Comparison of ENCODE assay signal across 9 cellular contexts in genomic region chr1:157994704-157995540, GRCh38. TPM values are rescaled to one million over a fixed set of nuclear protein-coding genes. Genes with fewer than 3 reads are reported as not detected.
DNase-seq lines count a peak whose midpoint lies in the region; ATAC-seq and TF ChIP-seq lines count a peak whose summit lies in the region.
"Had no signal": no experiment of that assay in that cellular context is flagged by ENCODE, and none has a peak within 500 bp of the region (broad histone marks: within the 10 kb centered on the region; RNA-seq: fewer than 3 reads in every experiment).

No MANE protein-coding gene starts in this region.

- H4K20me1 ChIP-seq in Karpas-422 (ENCODE audit: insufficient read depth, low read depth, low read length): no peaks in the 10 kb centered on the region

- H3K9me3 ChIP-seq in cardiac muscle cell (ENCODE audit: low read depth) (no peaks in the 10 kb centered on the region), duodenal mucosa (ENCODE audit: control insufficient read depth in 1 of 2, low read length in 2 of 2) (no peaks in the 10 kb centered on the region), mucosa of rectum (ENCODE audit: control insufficient read depth in 2 of 2, low read length in 2 of 2) (no peaks in the 10 kb centered on the region), uterus (no peaks in the 10 kb centered on the region), Karpas-422 (ENCODE audit: low read length) (no peaks in the 10 kb centered on the region)

- H3K9ac ChIP-seq in duodenal mucosa (ENCODE audit: low read depth in 1 of 2, low read length in 2 of 2): peak overlapping the region; percentile 43 to 67
- H3K9ac ChIP-seq in mucosa of rectum (ENCODE audit: low read depth in 1 of 2, low read length in 2 of 2): peak overlapping the region; percentile 20 to 55
- no peak overlapping the region for H3K9ac ChIP-seq in Karpas-422 (ENCODE audit: low read length)

- intact Hi-C loops in Right ventricle myocardium inferior (cut with DNase I) (no loop called here), uterus (cut with DNase I; ENCODE audit: low total_unique reads) (loop anchor here (5.0 kb wide), 1 partner anchor 42 kb away; no protein-coding TSS in a partner anchor)

- H3K27ac ChIP-seq in cardiac muscle cell (no peak overlapping the region), duodenal mucosa (ENCODE audit: low read depth, low read length) (no peak overlapping the region), mucosa of rectum (ENCODE audit: low read depth in 2 of 2, low read length in 2 of 2) (peak overlapping the region; percentile 38 to 52), uterus (peak overlapping the region; percentile 97 to 100), Karpas-422 (ENCODE audit: low read length) (no peak overlapping the region)

- no peaks in the 10 kb centered on the region for H3K27me3 ChIP-seq in cardiac muscle cell
- peaks cover 0 to 2% of the 10 kb centered on the region in 2 donors for H3K27me3 ChIP-seq in duodenal mucosa (ENCODE audit: control insufficient read depth in 1 of 2, insufficient read depth in 2 of 2, low read length in 2 of 2)
- peaks cover 2% of the 10 kb centered on the region in 2 donors for H3K27me3 ChIP-seq in mucosa of rectum (ENCODE audit: control insufficient read depth in 2 of 2, insufficient read depth in 2 of 2, low read length in 2 of 2)
- H3K27me3 ChIP-seq in uterus: no peaks in the 10 kb centered on the region
- H3K27me3 ChIP-seq in Karpas-422 (ENCODE audit: low read length): no peaks in the 10 kb centered on the region

- ATAC-seq in Right ventricle myocardium inferior (no peak), HG03469 (IDR thresholded peaks at IDR 0.05; ENCODE audit: unreplicated experiment) (no peak)

- DNase-seq in cardiac muscle cell (ENCODE audit: low read depth in 1 of 2, low spot score in 1 of 2) (peak in 1 of 2 donors; percentile 45), Right ventricle myocardium inferior (ENCODE audit: missing footprints) (no peak), uterus (peak; percentile 56 to 57), Karpas-422 (no peak), DMS79 (lab: John Stamatoyannopoulos, UW) (no peak)
- DNase-seq: GOT3 had no signal

- no peak for TF ChIP-seq POLR2A in uterus (IDR thresholded peaks at IDR 0.05)

- H3K4me1 ChIP-seq in cardiac muscle cell (ENCODE audit: low read depth) (peaks cover 11% of the 10 kb centered on the region), duodenal mucosa (ENCODE audit: control insufficient read depth in 1 of 2, insufficient read depth in 2 of 2, low read length in 2 of 2) (peaks cover 0 to 4% of the 10 kb centered on the region in 2 donors), mucosa of rectum (ENCODE audit: control insufficient read depth in 2 of 2, insufficient read depth in 2 of 2, low read length in 2 of 2) (peaks cover 6 to 9% of the 10 kb centered on the region in 2 donors), uterus (peaks cover 0 to 17% of the 10 kb centered on the region in 2 donors), Karpas-422 (ENCODE audit: low read length) (no peaks in the 10 kb centered on the region)

- H3K4me2 ChIP-seq in Karpas-422 (ENCODE audit: low read depth, low read length, poor library complexity, severe bottlenecking): no peak overlapping the region

- H3K36me3 ChIP-seq in cardiac muscle cell (no peaks in the 10 kb centered on the region), duodenal mucosa (ENCODE audit: control insufficient read depth in 1 of 2, insufficient read depth in 2 of 2, low read length in 2 of 2) (no peaks in the 10 kb centered on the region), mucosa of rectum (ENCODE audit: control insufficient read depth in 2 of 2, insufficient read depth in 2 of 2, low read length in 2 of 2) (no peaks in the 10 kb centered on the region), uterus (no peaks in the 10 kb centered on the region), Karpas-422 (ENCODE audit: insufficient read depth, low read length) (no peaks in the 10 kb centered on the region)

- TF ChIP-seq CTCF in cardiac muscle cell (IDR thresholded peaks at IDR 0.05; ENCODE audit: low read depth, low read length) (no peak), uterus (IDR thresholded peaks at IDR 0.05) (no peak)

- no peak overlapping the region for H2AFZ ChIP-seq in Karpas-422 (ENCODE audit: low read length)

- peak overlapping the region; percentile 94 for H3K4me3 ChIP-seq in cardiac muscle cell
- peak overlapping the region; percentile 45 to 51 for H3K4me3 ChIP-seq in duodenal mucosa (ENCODE audit: low read depth in 1 of 2, low read length in 2 of 2)
- H3K4me3 ChIP-seq in mucosa of rectum (ENCODE audit: low read length in 2 of 2): peak overlapping the region; percentile 30 to 59
- peak overlapping the region; percentile 72 to 97 for H3K4me3 ChIP-seq in uterus
- no peak overlapping the region for H3K4me3 ChIP-seq in Karpas-422 (ENCODE audit: low read length)

- H3K9me2 ChIP-seq in Karpas-422 (replicated peaks; ENCODE audit: insufficient read depth, low read length): no peaks in the 10 kb centered on the region

- H3K79me2 ChIP-seq in Karpas-422 (ENCODE audit: low read length): no peaks in the 10 kb centered on the region

RNA-seq across cellular contexts. Expression of gene KIRREL1, which starts 1.5 kb away (rescaled TPM):
- total RNA-seq in cardiac muscle cell: 24.8 and 33.2 TPM in 2 replicates
- polyA plus RNA-seq in cardiac muscle cell: 8.2 and 10.6 TPM in 2 replicates
- total RNA-seq in Right ventricle myocardium inferior: 11.3 TPM
- 100 to 1,000 TPM in 1 of 4 donors, 10 to 100 TPM in 3; 34.1 to 102 (median 57.4) TPM for total RNA-seq in uterus
- not detected in 2 replicates for total RNA-seq in Karpas-422 (2014; rRNA removed; shearing (Covaris generic); ENCODE audit: low replicate concordance)

Comparison
In these comparisons a context has a peak if more than half of its experiments do, and no peak if none do; other contexts are left out.
1. DNase-seq: peak in uterus (2 of 2); none in Right ventricle myocardium inferior (single experiment), Karpas-422 (single experiment) and DMS79 (single experiment).
2. H3K27ac ChIP-seq: peak in mucosa of rectum (2 of 2) and uterus (2 of 2); none in cardiac muscle cell (single experiment), duodenal mucosa (single experiment) and Karpas-422 (single experiment).
3. RNA of gene KIRREL1, which starts 1.5 kb away (total RNA-seq): 34.1 to 102 TPM in uterus, 24.8 to 33.2 TPM in cardiac muscle cell and 11.3 TPM in Right ventricle myocardium inferior (single experiment); not detected in Karpas-422; every median in the first group is over 10 times any median in the second.